In the genomic region with DNA sequence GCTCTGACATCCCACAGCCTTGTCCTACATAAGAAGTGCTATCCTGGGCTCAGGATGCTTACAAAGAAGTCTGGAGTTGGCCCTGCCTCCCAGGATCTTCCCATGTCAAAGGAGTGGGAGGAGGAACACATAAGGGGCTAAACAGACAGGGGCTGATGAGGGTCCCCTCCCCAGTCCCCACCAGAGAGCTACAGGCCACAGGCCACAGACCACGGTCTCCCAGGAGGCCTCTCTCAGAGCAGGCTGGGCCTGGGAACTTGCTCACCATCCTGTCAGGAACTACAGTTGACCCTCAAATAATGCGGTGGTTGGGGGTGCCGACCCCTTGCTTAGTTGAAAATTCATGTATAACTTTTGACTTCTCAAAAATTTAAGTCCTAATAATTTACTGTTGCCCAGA, we compare ENCODE assay signal across 27 cellular contexts.
"Had no signal": no experiment of that assay in that cellular context is flagged by ENCODE, and none has a peak within 500 bp of the region (broad histone marks: within the 10 kb centered on the region; RNA-seq: fewer than 3 reads in every experiment).

No MANE protein-coding gene starts in this region.

- H3K36me3 Mint-ChIP-seq: immature natural killer cell; naive thymus-derived CD4-positive, alpha-beta T cell; natural killer cell treated with Interleukin-12 subunit alpha and Interleukin-12 subunit beta and Interleukin-15 and Interleukin-18, amount 100 ng/mL, for 72 hours had no signal

- H3K4me3 ChIP-seq: heart left ventricle, left ventricle myocardium inferior, lung, mucosa of descending colon, skin epidermis, stomach, testis, thyroid gland, transverse colon, upper lobe of right lung, uterus had no signal

- H3K27ac ChIP-seq: heart left ventricle, left ventricle myocardium inferior, parathyroid adenoma, skin epidermis, stomach, testis, thyroid gland, transverse colon, upper lobe of right lung, uterus had no signal

- H3K4me3 Mint-ChIP-seq: immature natural killer cell; naive thymus-derived CD4-positive, alpha-beta T cell; natural killer cell treated with Interleukin-12 subunit alpha and Interleukin-12 subunit beta and Interleukin-15 and Interleukin-18, amount 100 ng/mL, for 72 hours; stimulated activated naive B cell treated with anti-CD40 and anti-IgM and Interleukin-4, amounts not matched to agents 10 μg/mL and 1 μg/mL and 100 μg/mL, for 72 hours had no signal

- H3K9me3 ChIP-seq: heart left ventricle, left ventricle myocardium inferior, mucosa of descending colon, stomach, testis, thyroid gland, transverse colon, upper lobe of right lung, uterus had no signal

- H3K9me3 Mint-ChIP-seq: natural killer cell treated with Interleukin-12 subunit alpha and Interleukin-12 subunit beta and Interleukin-15 and Interleukin-18, amount 100 ng/mL, for 72 hours had no signal

- DNase-seq: heart left ventricle; hypothalamus; immature natural killer cell; kidney; left colon; left ventricle myocardium inferior; mesendoderm; midbrain; mucosa of descending colon; naive thymus-derived CD4-positive, alpha-beta T cell; stimulated activated CD4-positive, alpha-beta T cell treated with anti-CD3 and anti-CD28 coated beads, Interleukin-12 subunit alpha, Interleukin-12 subunit beta, amount 100 ng/mL, for 4 hours; stimulated activated CD4-positive, alpha-beta T cell treated with anti-CD3 and anti-CD28 coated beads, Interleukin-15, amount 100 ng/mL, for 24 hours; stimulated activated CD4-positive, alpha-beta T cell treated with anti-CD3 and anti-CD28 coated beads, Interleukin-2, amount 100 ng/mL, for 24 hours; stimulated activated CD4-positive, alpha-beta T cell treated with anti-CD3 and anti-CD28 coated beads, Interleukin-4, amount 100 ng/mL, for 1 hour; stimulated activated naive B cell treated with anti-CD40 and anti-IgM and Interleukin-4, amounts not matched to agents 10 μg/mL and 1 μg/mL and 100 μg/mL, for 72 hours; stimulated activated naive CD8-positive, alpha-beta T cell treated with anti-CD3 and anti-CD28 coated beads, Interleukin-15, Interleukin-2, amounts not matched to agents 100 U/mL and 50 U/mL, for 24 hours; stomach; testis; thyroid gland; transverse colon; upper lobe of right lung; uterus had no signal

- H3K9ac ChIP-seq: parathyroid adenoma had no signal

- H3K4me1 ChIP-seq: testis, thyroid gland, upper lobe of right lung, uterus had no signal

- H2AFZ ChIP-seq: parathyroid adenoma had no signal

- H3K36me3 ChIP-seq: heart left ventricle, left ventricle myocardium inferior, stomach, thyroid gland, transverse colon, upper lobe of right lung, uterus had no signal

- H3K27ac Mint-ChIP-seq: immature natural killer cell; naive thymus-derived CD4-positive, alpha-beta T cell; natural killer cell treated with Interleukin-12 subunit alpha and Interleukin-12 subunit beta and Interleukin-15 and Interleukin-18, amount 100 ng/mL, for 72 hours; progenitor cell of endocrine pancreas; stimulated activated naive B cell treated with anti-CD40 and anti-IgM and Interleukin-4, amounts not matched to agents 10 μg/mL and 1 μg/mL and 100 μg/mL, for 72 hours had no signal

- H3K27me3 ChIP-seq: testis, thyroid gland, uterus had no signal

- H3K4me1 Mint-ChIP-seq: immature natural killer cell; stimulated activated naive B cell treated with anti-CD40 and anti-IgM and Interleukin-4, amounts not matched to agents 10 μg/mL and 1 μg/mL and 100 μg/mL, for 72 hours had no signal

- H3K79me2 ChIP-seq: parathyroid adenoma had no signal
